Comparison of ENCODE assay signal across 20 cellular contexts in genomic region chr6:127026247-127026646, GRCh38.
DNase-seq lines count a peak whose midpoint lies in the region; ATAC-seq and TF ChIP-seq lines count a peak whose summit lies in the region.
"Had no signal": no experiment of that assay in that cellular context is flagged by ENCODE, and none has a peak within 500 bp of the region (broad histone marks: within the 10 kb centered on the region; RNA-seq: fewer than 3 reads in every experiment).

No MANE protein-coding gene starts in this region.

- H3K9me3 ChIP-seq in GM23248 (ENCODE audit: low read depth) = no peaks in the 10 kb centered on the region
- H3K9me3 ChIP-seq in PC-9 (ENCODE audit: insufficient read depth, low read depth) = no peaks in the 10 kb centered on the region
- H3K9me3 ChIP-seq in osteoblast (ENCODE audit: low read depth, low read length) = no peaks in the 10 kb centered on the region
- H3K9me3 ChIP-seq: colonic mucosa, transverse colon had no signal

- TF ChIP-seq CTCF in PC-9 (conservative IDR thresholded peaks at IDR 0.05) = no peak
- no peak for TF ChIP-seq CTCF in epithelial cell of esophagus (IDR thresholded peaks at IDR 0.05; ENCODE audit: insufficient read depth, low read depth, low read length, missing control alignments)
- TF ChIP-seq CTCF in osteoblast (IDR thresholded peaks at IDR 0.05; ENCODE audit: extremely low read depth, low read depth, low read length) = no peak

- ATAC-seq in activated CD8-positive, alpha-beta memory T cell treated with anti-CD3 and anti-CD28 coated beads, Interleukin-2, amount 10 ng/mL, durations not matched to agents 7 days and 5 days = no peak
- ATAC-seq: left ventricle myocardium superior, right cardiac atrium, Right ventricle myocardium inferior had no signal

- H3K27ac Mint-ChIP-seq in activated CD8-positive, alpha-beta memory T cell treated with anti-CD3 and anti-CD28 coated beads, Interleukin-2, amount 10 ng/mL, durations not matched to agents 7 days and 5 days = no peak overlapping the region
- H3K27ac Mint-ChIP-seq: activated naive CD4-positive, alpha-beta T cell treated with anti-CD3 and anti-CD28 coated beads, Interleukin-2, amount 10 ng/mL, durations not matched to agents 7 days and 5 days had no signal

- H3K4me2 ChIP-seq in GM23248 (ENCODE audit: unreplicated experiment) (no peak overlapping the region), PC-9 (peak overlapping the region; percentile 7; the same call in 1 of the 2 replicates), osteoblast (ENCODE audit: insufficient read depth, low read length) (no peak overlapping the region)

- H3K36me3 ChIP-seq in GM23248 (ENCODE audit: low read depth) (no peaks in the 10 kb centered on the region), PC-9 (ENCODE audit: low read depth) (no peaks in the 10 kb centered on the region), osteoblast (ENCODE audit: insufficient read depth, low read length) (no peaks in the 10 kb centered on the region)
- H3K36me3 ChIP-seq: colonic mucosa, transverse colon had no signal

- H3K27me3 ChIP-seq in GM23248 (replicated peaks; ENCODE audit: insufficient read depth) = no peaks in the 10 kb centered on the region
- no peaks in the 10 kb centered on the region for H3K27me3 ChIP-seq in PC-9 (ENCODE audit: insufficient read depth, low read depth)
- no peaks in the 10 kb centered on the region for H3K27me3 ChIP-seq in osteoblast (ENCODE audit: insufficient read depth, low read length)
- H3K27me3 ChIP-seq: colonic mucosa, transverse colon had no signal

- H3K9me2 ChIP-seq in GM23248 (ENCODE audit: insufficient read depth) (no peaks in the 10 kb centered on the region), PC-9 (ENCODE audit: insufficient read depth) (no peaks in the 10 kb centered on the region; the same call in 1 of the 2 replicates)

- intact Hi-C loops in PC-9 (cut with micrococcal nuclease; ENCODE audit: unreplicated experiment) = no loop called here

- H3K36me3 Mint-ChIP-seq in activated CD8-positive, alpha-beta memory T cell treated with anti-CD3 and anti-CD28 coated beads, Interleukin-2, amount 10 ng/mL, durations not matched to agents 7 days and 5 days = no peaks in the 10 kb centered on the region
- H3K36me3 Mint-ChIP-seq: activated naive CD4-positive, alpha-beta T cell treated with anti-CD3 and anti-CD28 coated beads, Interleukin-2, amount 10 ng/mL, durations not matched to agents 7 days and 5 days had no signal

- H3K4me3 Mint-ChIP-seq in activated CD8-positive, alpha-beta memory T cell treated with anti-CD3 and anti-CD28 coated beads, Interleukin-2, amount 10 ng/mL, durations not matched to agents 7 days and 5 days = no peak overlapping the region
- H3K4me3 Mint-ChIP-seq: activated naive CD4-positive, alpha-beta T cell treated with anti-CD3 and anti-CD28 coated beads, Interleukin-2, amount 10 ng/mL, durations not matched to agents 7 days and 5 days had no signal

- WGBS in GM23248 (ENCODE audit: low coverage in 1 of 2, low lambda C conversion rate in 2 of 2, missing lambda C conversion rate in 2 of 2), 2 experiments = 92 to 100% methylated on average over 1 of the region's 1 CpG

- no TSS peak for BruUV-seq in PC-9 (replicated peaks; lab: Mats Ljungman, UMichigan)

- in situ Hi-C loops in GM23248 (cut with MboI) = no loop called here

- no peaks in the 10 kb centered on the region for H3K27me3 Mint-ChIP-seq in activated CD8-positive, alpha-beta memory T cell treated with anti-CD3 and anti-CD28 coated beads, Interleukin-2, amount 10 ng/mL, durations not matched to agents 7 days and 5 days
- H3K27me3 Mint-ChIP-seq: activated naive CD4-positive, alpha-beta T cell treated with anti-CD3 and anti-CD28 coated beads, Interleukin-2, amount 10 ng/mL, durations not matched to agents 7 days and 5 days had no signal

- no peak overlapping the region for H3K9ac ChIP-seq in GM23248

- DNase-seq in GM23248 = peak; percentile 12
- DNase-seq in PC-9 = peak; percentile 8 to 79
- peak; percentile 54 for DNase-seq in epithelial cell of esophagus (ENCODE audit: low read depth)
- peak; percentile 47 for DNase-seq in osteoblast (ENCODE audit: insufficient read length, low spot score, missing footprints)
- DNase-seq in DMS 273 (lab: John Stamatoyannopoulos, UW; ENCODE audit: unreplicated experiment) = no peak
- DNase-seq in NCI-H146 (lab: John Stamatoyannopoulos, UW) = no peak
- DNase-seq in activated CD8-positive, alpha-beta memory T cell treated with anti-CD3 and anti-CD28 coated beads, Interleukin-2, amount 10 ng/mL, durations not matched to agents 7 days and 5 days = no peak
- DNase-seq in NCI-H2227 (lab: John Stamatoyannopoulos, UW; ENCODE audit: unreplicated experiment) = no peak
- DNase-seq: activated naive CD4-positive, alpha-beta T cell treated with anti-CD3 and anti-CD28 coated beads, Interleukin-2, amount 10 ng/mL, durations not matched to agents 7 days and 5 days; activated T-cell treated with anti-CD3 and anti-CD28 coated beads for 4 hours; colonic mucosa; left ventricle myocardium superior; NCI-H187; NCI-H446 treated with DMSO at 0.1 percent for 48 hours; NK-92 treated with Interleukin-12 subunit alpha and Interleukin-12 subunit beta, amount 100 ng/mL, for 24 hours; nucleus accumbens; right cardiac atrium; stimulated activated naive CD4-positive, alpha-beta T cell treated with Interleukin-2 at 50 U/mL for 16 hours; transverse colon had no signal

- H3K4me1 Mint-ChIP-seq in activated CD8-positive, alpha-beta memory T cell treated with anti-CD3 and anti-CD28 coated beads, Interleukin-2, amount 10 ng/mL, durations not matched to agents 7 days and 5 days = no peaks in the 10 kb centered on the region
- H3K4me1 Mint-ChIP-seq: activated naive CD4-positive, alpha-beta T cell treated with anti-CD3 and anti-CD28 coated beads, Interleukin-2, amount 10 ng/mL, durations not matched to agents 7 days and 5 days had no signal

- H3K79me2 ChIP-seq in GM23248 (ENCODE audit: insufficient read depth) (no peaks in the 10 kb centered on the region), PC-9 (ENCODE audit: low read depth) (no peaks in the 10 kb centered on the region), osteoblast (ENCODE audit: insufficient read depth, low read length) (no peaks in the 10 kb centered on the region)

- POLR2A ChIA-PET in PC-9 (lab: Charles Lee; ENCODE audit: unreplicated experiment) = no interaction called here

- no peaks in the 10 kb centered on the region for H3F3A ChIP-seq in GM23248 (ENCODE audit: insufficient read depth)
- H3F3A ChIP-seq in PC-9 (ENCODE audit: insufficient read depth, low read depth) = peaks cover 12% of the 10 kb centered on the region

- no peaks in the 10 kb centered on the region for H3K4me1 ChIP-seq in GM23248 (ENCODE audit: insufficient read depth)
- H3K4me1 ChIP-seq in PC-9 (replicated peaks; ENCODE audit: insufficient read depth) = peaks cover 18% of the 10 kb centered on the region
- no peaks in the 10 kb centered on the region for H3K4me1 ChIP-seq in osteoblast (ENCODE audit: insufficient read depth, low read length)
- H3K4me1 ChIP-seq: colonic mucosa had no signal

- H4K20me1 ChIP-seq in GM23248 (ENCODE audit: insufficient read depth) (no peaks in the 10 kb centered on the region), PC-9 (ENCODE audit: insufficient read depth) (no peaks in the 10 kb centered on the region), osteoblast (ENCODE audit: insufficient read depth, low read length) (no peaks in the 10 kb centered on the region)

- H3K9me3 Mint-ChIP-seq in activated CD8-positive, alpha-beta memory T cell treated with anti-CD3 and anti-CD28 coated beads, Interleukin-2, amount 10 ng/mL, durations not matched to agents 7 days and 5 days (ENCODE audit: low read depth) = no peaks in the 10 kb centered on the region
- H3K9me3 Mint-ChIP-seq: activated naive CD4-positive, alpha-beta T cell treated with anti-CD3 and anti-CD28 coated beads, Interleukin-2, amount 10 ng/mL, durations not matched to agents 7 days and 5 days had no signal

- CTCF ChIA-PET in PC-9 (lab: Charles Lee) = no interaction called here
- CTCF ChIA-PET in activated CD8-positive, alpha-beta memory T cell treated with anti-CD3 and anti-CD28 coated beads, Interleukin-2, amount 10 ng/mL, durations not matched to agents 7 days and 5 days (lab: Charles Lee) = no interaction called here

- H3K27ac ChIP-seq in GM23248 (no peak overlapping the region), PC-9 (0 out of 2 replicates have a peak overlapping the region, but pooled peaks have one; percentile 4), osteoblast (ENCODE audit: low read depth, low read length) (no peak overlapping the region)
- H3K27ac ChIP-seq: colonic mucosa, transverse colon had no signal

- H2AFZ ChIP-seq in GM23248 (no peak overlapping the region), PC-9 (no peak overlapping the region), osteoblast (ENCODE audit: low read length) (no peak overlapping the region)

- H3K4me3 ChIP-seq in GM23248 (no peak overlapping the region), PC-9 (no peak overlapping the region), epithelial cell of esophagus (ENCODE audit: low read length) (no peak overlapping the region), osteoblast (ENCODE audit: insufficient read depth, low read length) (no peak overlapping the region)
- H3K4me3 ChIP-seq: colonic mucosa, transverse colon had no signal

Comparison
In these comparisons a context has a peak if more than half of its experiments do, and no peak if none do; other contexts are left out.
1. DNase-seq: peak in GM23248 (single experiment), PC-9 (2 of 2), epithelial cell of esophagus (single experiment) and osteoblast (single experiment); none in DMS 273 (single experiment), NCI-H146 (single experiment), activated CD8-positive, alpha-beta memory T cell treated with anti-CD3 and anti-CD28 coated beads, Interleukin-2, amount 10 ng/mL, durations not matched to agents 7 days and 5 days (single experiment) and NCI-H2227 (single experiment).